ENCODE assay signal across 8 cellular contexts in the genomic region with DNA sequence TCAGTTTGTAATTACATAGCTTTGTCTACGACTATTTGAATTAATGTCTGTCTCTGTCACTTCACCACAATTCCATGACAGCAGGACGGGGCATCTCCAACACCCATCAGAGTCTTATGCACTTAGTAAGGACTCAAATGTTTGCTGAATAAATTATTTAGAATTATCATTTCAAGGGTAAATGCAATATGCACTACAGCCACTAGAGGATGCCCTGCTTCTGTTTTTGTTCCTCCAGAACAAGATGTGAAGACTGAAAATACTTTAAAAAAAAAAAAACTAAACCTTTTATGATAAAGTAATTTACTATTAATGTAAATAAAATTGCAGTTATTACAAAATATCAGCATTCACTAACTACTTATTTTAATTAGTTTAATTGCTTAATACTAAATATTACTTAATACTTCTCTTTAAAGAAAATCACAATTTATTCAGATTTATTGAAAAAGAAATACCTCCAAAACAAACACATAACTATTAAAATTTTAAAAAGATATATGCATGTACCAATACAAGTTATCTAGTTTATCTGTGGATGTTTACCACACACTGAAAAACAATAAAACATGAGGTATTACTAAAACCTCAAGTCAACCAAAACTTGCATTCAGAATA. TPM values are rescaled to one million over a fixed set of nuclear protein-coding genes. Genes with fewer than 3 reads are reported as not detected.
A peak's percentile ranks its signal among the peaks of the same experiment; 100 is the strongest.
DNase-seq lines count a peak whose midpoint lies in the region; ATAC-seq, FAIRE-seq and TF ChIP-seq lines count a peak whose summit lies in the region.

No MANE protein-coding gene starts in this region.

- CTCF ChIA-PET in RWPE1 (lab: Yijun Ruan, JAX): interaction anchor here (0.6 to 1.9 kb wide), 3 partner anchors 21 to 66 kb away, joined by 3 to 6 read pairs (median 3); no protein-coding TSS in a partner anchor

- H3K4me1 ChIP-seq in transverse colon: peaks cover 0 to 24% (median 9%) of the 10 kb centered on the region in 4 donors

- TF ChIP-seq POLR2A in transverse colon (IDR thresholded peaks at IDR 0.05): no peak

- ATAC-seq in GM21825 (IDR thresholded peaks at IDR 0.05; ENCODE audit: unreplicated experiment): no peak

- H3K36me3 ChIP-seq in bronchial epithelial cell (ENCODE audit: control insufficient read depth, insufficient read depth, low read length): no peaks in the 10 kb centered on the region
- H3K36me3 ChIP-seq in transverse colon: no peaks in the 10 kb centered on the region

- TF ChIP-seq CTCF in RWPE1 (conservative IDR thresholded peaks at IDR 0.05; ENCODE audit: low read depth) (peak; percentile 99), bronchial epithelial cell (IDR thresholded peaks at IDR 0.05; ENCODE audit: insufficient read depth, low read length, severe bottlenecking) (peak; percentile 70), transverse colon (IDR thresholded peaks at IDR 0.05) (peak; percentile 95 to 99 (median 98))

- no peaks in the 10 kb centered on the region for H3K9me3 ChIP-seq in transverse colon

- H3K4me3 ChIP-seq in bronchial epithelial cell (ENCODE audit: low read depth, low read length) (no peak overlapping the region), transverse colon (no peak overlapping the region)

- DNase-seq in DMS 273 (lab: John Stamatoyannopoulos, UW; ENCODE audit: unreplicated experiment) (peak; percentile 79), DMS 273 treated with DMSO at 0.1 percent for 48 hours (lab: John Stamatoyannopoulos, UW) (no peak), RWPE1 (ENCODE audit: low spot score) (no peak), bronchial epithelial cell (ENCODE audit: low read depth) (peak; percentile 73), lung microvascular endothelial cell (ENCODE audit: low read depth in 2 of 2) (peak; percentile 69 to 78), transverse colon (no peak)

- in situ Hi-C loops in transverse colon (cut with MboI; ENCODE audit: low pct_ligation_motif_present in 1 of 4, low pct_unique_long_range_greater_than_20kb in 1 of 4, low sequenced_read_pairs in 3 of 4): loop anchor here (10.0 to 25.0 kb wide), 5 partner anchors 61 to 529 kb away; a partner anchor contains a TSS

- POLR2A ChIA-PET in RWPE1 (lab: Yijun Ruan, JAX; ENCODE audit: low non-redundant PET): no interaction called here

- FAIRE-seq in bronchial epithelial cell (lab: Jason Lieb, UNC): no peak

- no peak overlapping the region for H3K27ac ChIP-seq in RWPE1
- no peak overlapping the region for H3K27ac ChIP-seq in transverse colon

- no peak for TF ChIP-seq EP300 in Ishikawa (IDR thresholded peaks at IDR 0.05; ENCODE audit: borderline replicate concordance)
- no peak for TF ChIP-seq EP300 in transverse colon (IDR thresholded peaks at IDR 0.05; ENCODE audit: low read depth)

- WGBS in transverse colon (ENCODE audit: low coverage in 1 of 2), 2 donors: 0% methylated on average over 2 of the region's 2 CpGs

- intact Hi-C loops in transverse colon (cut with DNase I; ENCODE audit: low total_unique reads): loop anchor here (10.0 kb wide), 1 partner anchor 61 kb away; no protein-coding TSS in a partner anchor

- H3K27me3 ChIP-seq in bronchial epithelial cell (ENCODE audit: control insufficient read depth, insufficient read depth, low read length) (no peaks in the 10 kb centered on the region), transverse colon (no peaks in the 10 kb centered on the region)

- peak; percentile 78 for TF ChIP-seq RAD21 in Ishikawa (IDR thresholded peaks at IDR 0.05; ENCODE audit: low read depth)

TF ChIP-seq in Ishikawa, 13 proteins besides CTCF, POLR2A, EP300 and RAD21:
- no peak for TF ChIP-seq FOXM1 (IDR thresholded peaks at IDR 0.05; ENCODE audit: borderline replicate concordance, low read depth)

RNA-seq across cellular contexts. Expression of a gene that starts 3.2 kb away (rescaled TPM):
- total RNA-seq in bronchial epithelial cell: 42.1 and 64.1 TPM in 2 replicates
- total RNA-seq in lung microvascular endothelial cell: 29.6 and 40.5 TPM in 2 replicates
- 100 to 1,000 TPM in 1 of 4 donors, 10 to 100 TPM in 3; 15.3 to 105 (median 42.3) TPM for total RNA-seq in transverse colon

RNA-seq across cellular contexts. Expression of a gene that starts 3.4 kb away (rescaled TPM):
- total RNA-seq in bronchial epithelial cell (29.5 and 50.6 TPM in 2 replicates), lung microvascular endothelial cell (14.4 and 18.1 TPM in 2 replicates), transverse colon (100 to 1,000 TPM in 1 of 4 donors, 10 to 100 TPM in 3; 37.0 to 117 (median 68.7) TPM)

Comparison
In these comparisons a context has a peak if more than half of its experiments do, and no peak if none do; other contexts are left out.
1. DNase-seq: peak in DMS 273 (single experiment), bronchial epithelial cell (single experiment) and lung microvascular endothelial cell (2 of 2); none in DMS 273 treated with DMSO at 0.1 percent for 48 hours (single experiment), RWPE1 (single experiment) and transverse colon (single experiment).
2. Peak in every context shown above with its lines, with median percentiles within 50 percentile points of each other: CTCF ChIP-seq.